ENCODE assay signal across 8 cellular contexts in the genomic region with DNA sequence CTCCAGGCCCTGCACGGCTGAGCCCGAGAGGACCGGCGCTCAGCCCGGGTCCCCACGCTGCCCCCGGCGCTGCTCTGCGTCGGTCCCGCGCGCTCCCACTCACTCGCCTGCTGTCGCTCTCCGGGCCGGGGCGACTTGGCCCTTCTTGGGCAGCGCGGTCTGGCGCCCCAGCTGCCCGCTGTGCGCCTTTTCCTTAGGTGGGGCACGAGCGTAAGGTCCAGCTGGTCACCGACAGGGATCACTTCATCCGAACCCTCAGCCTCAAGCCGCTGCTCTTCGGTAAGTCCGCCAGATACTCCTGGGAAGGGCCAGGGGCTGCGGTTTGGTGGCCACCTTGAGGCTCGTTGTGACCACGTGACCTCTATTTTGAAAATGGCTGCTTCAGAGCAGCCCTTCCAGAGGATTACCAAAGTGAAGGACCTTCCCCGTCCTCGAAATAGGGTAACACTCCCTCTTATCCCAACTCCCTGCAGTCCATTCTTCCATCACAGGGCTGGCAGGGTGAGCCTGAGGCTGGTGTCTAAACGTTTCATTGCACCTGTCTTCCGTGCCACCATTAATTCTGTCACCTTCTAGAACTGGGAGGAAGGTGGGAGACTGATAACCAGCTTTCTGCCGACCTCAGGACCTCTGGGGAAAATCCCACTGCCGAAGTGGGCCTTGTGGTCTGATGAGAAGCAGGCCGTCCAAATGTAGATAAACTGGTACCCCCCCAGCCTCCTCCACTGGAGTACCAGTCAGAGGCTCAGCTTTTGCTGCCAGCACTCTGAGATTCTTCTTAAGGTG. TPM values are rescaled to one million over a fixed set of nuclear protein-coding genes. Genes with fewer than 3 reads are reported as not detected.
DNase-seq lines count a peak whose midpoint lies in the region; ATAC-seq and TF ChIP-seq lines count a peak whose summit lies in the region.

No MANE protein-coding gene starts in this region.

- H3K27me3 Mint-ChIP-seq in activated T-cell treated with anti-CD3 and anti-CD28 coated beads, Interleukin-2, amount 50 U/mL, for 4 hours (ENCODE audit: low read depth): no peaks in the 10 kb centered on the region

- H3K4me3 Mint-ChIP-seq in activated T-cell treated with anti-CD3 and anti-CD28 coated beads, Interleukin-2, amount 50 U/mL, for 4 hours: peak overlapping the region; percentile 91

- H3K27ac ChIP-seq in 22Rv1: peak overlapping the region; percentile 92

- ATAC-seq in HG03442 (IDR thresholded peaks at IDR 0.05; ENCODE audit: unreplicated experiment) (peak; percentile 11), HG02981 (IDR thresholded peaks at IDR 0.05; ENCODE audit: unreplicated experiment) (no peak)
- peak; percentile 24 to 33 for ATAC-seq in activated T-cell treated with anti-CD3 and anti-CD28 coated beads, Interleukin-2, amount 50 U/mL, for 4 hours

- H3K4me1 Mint-ChIP-seq in activated T-cell treated with anti-CD3 and anti-CD28 coated beads, Interleukin-2, amount 50 U/mL, for 4 hours (ENCODE audit: low read depth): peaks cover 36% of the 10 kb centered on the region

- no peak for TF ChIP-seq CTCF in 22Rv1 (IDR thresholded peaks at IDR 0.05)

- peak; percentile 35 for DNase-seq in ELR (ENCODE audit: low read depth)
- DNase-seq in activated T-cell treated with anti-CD3 and anti-CD28 coated beads, Interleukin-2, amount 50 U/mL, for 4 hours: no peak
- peak; percentile 46 for DNase-seq in globus pallidus (ENCODE audit: low spot score)
- DNase-seq in pons (ENCODE audit: low spot score): peak; percentile 46
- DNase-seq in UCSD-AML1 (lab: John Stamatoyannopoulos, UW; ENCODE audit: unreplicated experiment): no peak

- peaks cover 6% of the 10 kb centered on the region for H3K36me3 Mint-ChIP-seq in activated T-cell treated with anti-CD3 and anti-CD28 coated beads, Interleukin-2, amount 50 U/mL, for 4 hours (ENCODE audit: insufficient read depth)

- no peaks in the 10 kb centered on the region for H3K9me3 Mint-ChIP-seq in activated T-cell treated with anti-CD3 and anti-CD28 coated beads, Interleukin-2, amount 50 U/mL, for 4 hours

RNA-seq across cellular contexts. Expression of a gene that starts 0.8 kb away (rescaled TPM):
- 10 to 100 TPM; 25.7 to 28.2 (median 26.3) TPM for total RNA-seq in activated T-cell treated with anti-CD3 and anti-CD28 coated beads, Interleukin-2, amount 50 U/mL, for 4 hours

RNA-seq across cellular contexts. Expression of a gene that starts 16.4 kb away (rescaled TPM):
- 100 to 1,000 TPM; 147 to 163 (median 155) TPM for total RNA-seq in activated T-cell treated with anti-CD3 and anti-CD28 coated beads, Interleukin-2, amount 50 U/mL, for 4 hours

RNA-seq across cellular contexts. Expression of a gene that starts 27.6 kb away (rescaled TPM):
- 10 to 100 TPM; 23.9 to 32.3 (median 25.4) TPM for total RNA-seq in activated T-cell treated with anti-CD3 and anti-CD28 coated beads, Interleukin-2, amount 50 U/mL, for 4 hours

RNA-seq across cellular contexts. Expression of a gene that starts 31.1 kb away (rescaled TPM):
- 100 to 1,000 TPM; 138 to 155 (median 147) TPM for total RNA-seq in activated T-cell treated with anti-CD3 and anti-CD28 coated beads, Interleukin-2, amount 50 U/mL, for 4 hours

RNA-seq across cellular contexts. Expression of a gene that starts 38.4 kb away (rescaled TPM):
- total RNA-seq in activated T-cell treated with anti-CD3 and anti-CD28 coated beads, Interleukin-2, amount 50 U/mL, for 4 hours: 100 to 1,000 TPM; 664 to 769 (median 721) TPM

Comparison
In these comparisons a context has a peak if more than half of its experiments do, and no peak if none do; other contexts are left out.
1. DNase-seq: peak in ELR (single experiment), globus pallidus (single experiment) and pons (single experiment); none in activated T-cell treated with anti-CD3 and anti-CD28 coated beads, Interleukin-2, amount 50 U/mL, for 4 hours (single experiment) and UCSD-AML1 (single experiment).